Comparison of ENCODE assay signal across 8 cellular contexts in the genomic region with DNA sequence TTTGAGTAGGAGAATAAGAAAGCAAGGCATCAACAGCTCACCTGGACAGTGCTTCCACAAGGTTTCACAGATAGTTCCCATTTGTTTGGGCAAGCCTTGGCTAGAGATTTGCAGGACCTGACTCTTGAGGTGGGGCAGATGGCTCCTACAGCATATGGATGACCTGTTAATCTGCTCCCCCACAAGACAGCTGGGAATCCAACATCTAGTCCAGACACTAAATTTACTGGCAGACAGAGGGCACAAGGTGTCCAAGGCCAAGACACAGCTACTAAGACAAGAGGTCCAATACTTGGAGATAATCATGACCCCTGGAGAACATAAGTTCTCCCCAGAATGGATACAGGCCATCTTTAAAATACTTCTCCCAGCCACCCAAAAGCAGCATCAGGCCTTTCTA. TPM values are rescaled to one million over a fixed set of nuclear protein-coding genes. Genes with fewer than 3 reads are reported as not detected.
"Had no signal": no experiment of that assay in that cellular context is flagged by ENCODE, and none has a peak within 500 bp of the region (broad histone marks: within the 10 kb centered on the region; RNA-seq: fewer than 3 reads in every experiment).

No MANE protein-coding gene starts in this region.

RNA-seq across cellular contexts. Expression of gene XCR1, which starts 23.6 kb away (rescaled TPM):
- total RNA-seq: dermis microvascular lymphatic vessel endothelial cell, endodermal cell, glomerular endothelial cell, kidney epithelial cell, left ventricle myocardium superior, lung microvascular endothelial cell, mesothelial cell of epicardium had no signal
- polyA plus RNA-seq: naive thymus-derived CD4-positive, alpha-beta T cell had no signal
